Comparison of ENCODE assay signal across 8 cellular contexts in the genomic region with DNA sequence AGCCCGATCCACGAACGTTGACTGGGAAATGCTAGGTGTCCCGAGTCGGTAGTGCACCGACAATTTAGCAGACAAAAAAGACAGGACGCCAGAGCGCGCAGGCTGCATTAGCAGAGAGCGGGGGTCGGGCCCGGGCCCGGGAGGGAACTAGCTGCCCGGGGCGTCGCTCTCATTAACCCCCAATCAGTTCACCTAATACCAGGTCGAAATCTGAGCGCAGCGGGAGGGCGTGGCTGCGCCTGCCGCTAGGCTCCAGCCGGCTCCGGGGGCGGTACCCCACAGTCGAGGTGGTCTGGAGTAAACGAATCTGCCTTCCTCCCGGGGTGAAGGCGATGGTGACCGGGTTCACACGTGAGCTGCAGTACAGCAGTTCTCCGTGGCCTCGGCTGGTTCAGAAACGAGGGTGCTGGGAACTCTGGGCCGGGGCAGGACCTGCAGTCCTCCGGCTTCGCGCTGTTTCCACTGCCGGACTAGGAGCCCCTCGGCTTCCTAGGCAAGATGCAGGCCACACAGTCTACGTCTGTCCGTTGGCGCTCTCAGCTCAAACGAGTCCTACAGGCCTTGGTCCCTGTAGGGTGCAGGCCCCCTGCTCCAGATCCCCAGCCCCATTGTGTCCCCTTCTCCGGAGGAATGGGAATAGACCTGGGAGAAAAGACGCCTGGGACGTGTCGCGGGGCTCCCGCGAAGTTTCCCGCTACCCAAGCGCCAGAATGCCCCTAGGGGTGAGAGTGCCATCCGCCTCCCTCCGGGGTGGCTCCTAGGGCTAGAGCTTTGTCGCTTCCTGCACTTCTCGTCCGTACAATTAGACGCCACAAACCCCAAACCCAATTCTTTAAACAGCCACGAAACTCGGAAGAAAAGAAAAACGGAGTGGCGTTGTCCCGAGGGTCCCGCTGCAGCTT. TPM values are rescaled to one million over a fixed set of nuclear protein-coding genes. Genes with fewer than 3 reads are reported as not detected.
DNase-seq lines count a peak whose midpoint lies in the region; TF ChIP-seq lines count a peak whose summit lies in the region.

No MANE protein-coding gene starts in this region.

- H2BK15ac ChIP-seq in H9 (ENCODE audit: low read depth, low read length): no peak overlapping the region

- no peaks in the 10 kb centered on the region for H3K79me1 ChIP-seq in H9 (ENCODE audit: insufficient read depth, low read depth, low read length, poor library complexity, severe bottlenecking)

- WGBS in H9 (ENCODE audit: extremely low coverage, insufficient read length, low lambda C conversion rate): no CpG with 5 or more reads among the region's 65 CpGs

- H3K4me1 ChIP-seq in H9 (ENCODE audit: insufficient read depth, low read length) (no peaks in the 10 kb centered on the region), muscle layer of colon (ENCODE audit: insufficient read depth, low read length) (peaks cover 41% of the 10 kb centered on the region)

- no peak overlapping the region for H3K56ac ChIP-seq in H9 (ENCODE audit: insufficient read length, low read depth, low read length)

- no peak overlapping the region for H4K5ac ChIP-seq in H9 (ENCODE audit: insufficient read length, low read depth, low read length)

- peaks cover 98% of the 10 kb centered on the region for H3K27me3 Mint-ChIP-seq in H9 (ENCODE audit: low read depth)
- no peaks in the 10 kb centered on the region for H3K27me3 Mint-ChIP-seq in stimulated activated naive CD8-positive, alpha-beta T cell treated with anti-CD3 and anti-CD28 coated beads, Interleukin-15, Interleukin-2, amounts not matched to agents 100 ng/mL and 50 ng/mL, for 24 hours

- no peak overlapping the region for H2BK120ac ChIP-seq in H9 (ENCODE audit: low read depth, low read length, poor library complexity, severe bottlenecking)

- H3K36me3 ChIP-seq in muscle layer of colon (ENCODE audit: insufficient read depth, low read length): no peaks in the 10 kb centered on the region

- H2AK5ac ChIP-seq in H9 (ENCODE audit: insufficient read length, low read length): no peak overlapping the region

- no peaks in the 10 kb centered on the region for H3K9me3 ChIP-seq in H9 (ENCODE audit: control insufficient read depth, low read depth, low read length)
- no peaks in the 10 kb centered on the region for H3K9me3 ChIP-seq in muscle layer of colon (ENCODE audit: low read length)

- H3K14ac ChIP-seq in H9 (ENCODE audit: insufficient read depth, low read length): no peak overlapping the region

- H3K23ac ChIP-seq in H9 (ENCODE audit: insufficient read length, low read depth, low read length): no peak overlapping the region

- H4K91ac ChIP-seq in H9 (ENCODE audit: insufficient read length, low read depth, low read length): no peak overlapping the region

- H4K8ac ChIP-seq in H9 (replicated peaks; ENCODE audit: insufficient read length, low read depth, low read length): no peak overlapping the region

- no peak overlapping the region for H3K4ac ChIP-seq in H9 (ENCODE audit: low read depth, low read length)

- H3K27ac ChIP-seq in H9 (ENCODE audit: insufficient read length, low read depth, low read length) (no peak overlapping the region), coronary artery (no peak overlapping the region), muscle layer of colon (ENCODE audit: low read depth, low read length) (no peak overlapping the region)

- no peak overlapping the region for H2AFZ ChIP-seq in H9 (ENCODE audit: low read length)

- no peak overlapping the region for H2BK20ac ChIP-seq in H9 (ENCODE audit: low read depth, low read length, poor library complexity, severe bottlenecking)

- TF ChIP-seq CTCF in GM12873 (IDR thresholded peaks at IDR 0.05; ENCODE audit: insufficient read depth, low read depth, low read length, missing control alignments): peak; percentile 53
- TF ChIP-seq CTCF in H9 (conservative IDR thresholded peaks at IDR 0.05): peak; percentile 28; the same call in 2 of the 3 replicates
- no peak for TF ChIP-seq CTCF in coronary artery (IDR thresholded peaks at IDR 0.05)

- no peak overlapping the region for H3K9ac ChIP-seq in H9 (ENCODE audit: extremely low read depth, insufficient read length, low read length)
- H3K9ac ChIP-seq in muscle layer of colon (ENCODE audit: low read length): no peak overlapping the region

- H3K4me2 ChIP-seq in H9 (ENCODE audit: insufficient read depth, insufficient read length, low read length): peak overlapping the region; percentile 74

- H3K27me3 ChIP-seq in H9 (ENCODE audit: insufficient read depth, low read length): peaks cover 82% of the 10 kb centered on the region
- peaks cover 50 to 70% of the 10 kb centered on the region in 2 donors for H3K27me3 ChIP-seq in muscle layer of colon (ENCODE audit: control insufficient read depth in 1 of 2, insufficient read depth in 2 of 2, low read length in 2 of 2)

- peaks cover 0 to 4% (median 0%) of the 10 kb centered on the region in 3 experiments; a peak in 2 of 7 replicates for H3K36me3 Mint-ChIP-seq in H9 (ENCODE audit: insufficient read depth in 1 of 3, low read depth in 3 of 3)
- peaks cover 47% of the 10 kb centered on the region for H3K36me3 Mint-ChIP-seq in stimulated activated naive CD8-positive, alpha-beta T cell treated with anti-CD3 and anti-CD28 coated beads, Interleukin-15, Interleukin-2, amounts not matched to agents 100 ng/mL and 50 ng/mL, for 24 hours (ENCODE audit: low read depth)

- H3K27ac Mint-ChIP-seq in H9: no peak overlapping the region
- H3K27ac Mint-ChIP-seq in stimulated activated naive CD8-positive, alpha-beta T cell treated with anti-CD3 and anti-CD28 coated beads, Interleukin-15, Interleukin-2, amounts not matched to agents 100 ng/mL and 50 ng/mL, for 24 hours: peak overlapping the region; percentile 96

- DNase-seq in H9 (peak; percentile 63), MV-4-11 (lab: John Stamatoyannopoulos, UW) (peak; percentile 44), coronary artery (ENCODE audit: low spot score) (no peak), AG20443 (ENCODE audit: low spot score) (no peak)
- DNase-seq in activated CD4-positive, CD25-positive, alpha-beta regulatory T cell treated with anti-CD3 and anti-CD28 coated beads, Interleukin-2, amount 50 U/mL, for 72 hours: peak; percentile 67

- H4K20me1 ChIP-seq in H9 (ENCODE audit: control insufficient read depth, insufficient read depth, insufficient read length): no peaks in the 10 kb centered on the region

- no peak overlapping the region for H2BK12ac ChIP-seq in H9 (ENCODE audit: insufficient read length, low read depth, low read length)

- H3K4me3 Mint-ChIP-seq in H9: peak overlapping the region; percentile 51 to 83
- peak overlapping the region; percentile 96 for H3K4me3 Mint-ChIP-seq in stimulated activated naive CD8-positive, alpha-beta T cell treated with anti-CD3 and anti-CD28 coated beads, Interleukin-15, Interleukin-2, amounts not matched to agents 100 ng/mL and 50 ng/mL, for 24 hours

- H3K4me1 Mint-ChIP-seq in H9: peaks cover 34 to 44% of the 10 kb centered on the region in 2 experiments
- peaks cover 43% of the 10 kb centered on the region for H3K4me1 Mint-ChIP-seq in stimulated activated naive CD8-positive, alpha-beta T cell treated with anti-CD3 and anti-CD28 coated beads, Interleukin-15, Interleukin-2, amounts not matched to agents 100 ng/mL and 50 ng/mL, for 24 hours (ENCODE audit: low read depth)

- peaks cover 3 to 7% of the 10 kb centered on the region in 2 experiments; a peak in 4 of 5 replicates for H3K9me3 Mint-ChIP-seq in H9
- no peaks in the 10 kb centered on the region for H3K9me3 Mint-ChIP-seq in stimulated activated naive CD8-positive, alpha-beta T cell treated with anti-CD3 and anti-CD28 coated beads, Interleukin-15, Interleukin-2, amounts not matched to agents 100 ng/mL and 50 ng/mL, for 24 hours

- H3K4me3 ChIP-seq in coronary artery: peak overlapping the region; percentile 72
- H3K4me3 ChIP-seq in muscle layer of colon (ENCODE audit: low read depth in 1 of 2, low read length in 2 of 2): peak overlapping the region; percentile 0 to 50

- no peaks in the 10 kb centered on the region for H3K79me2 ChIP-seq in H9 (ENCODE audit: insufficient read depth, low read length)

- H3T11ph ChIP-seq in H9 (ENCODE audit: low read length): no peak overlapping the region

- no peak overlapping the region for H3K18ac ChIP-seq in H9 (ENCODE audit: insufficient read length, low read depth, low read length)

- no peak overlapping the region for H2BK5ac ChIP-seq in H9 (ENCODE audit: insufficient read length, low read length)

- peaks cover 43% of the 10 kb centered on the region for H3K23me2 ChIP-seq in H9 (ENCODE audit: insufficient read length, low read depth, low read length, poor library complexity, severe bottlenecking)

RNA-seq across cellular contexts. Expression of a gene that starts 2.0 kb away (rescaled TPM):
- 0.11 TPM in 1 of 2 replicates, not detected in the other for total RNA-seq in H9 (2021)

Comparison
In these comparisons a context has a peak if more than half of its experiments do, and no peak if none do; other contexts are left out.
1. DNase-seq: peak in H9 (single experiment), MV-4-11 (single experiment) and activated CD4-positive, CD25-positive, alpha-beta regulatory T cell treated with anti-CD3 and anti-CD28 coated beads, Interleukin-2, amount 50 U/mL, for 72 hours (single experiment); none in coronary artery (single experiment) and AG20443 (single experiment).